In genomic region chr17:43360739-43361498, GRCh38 we compare ENCODE assay signal across 1 cellular context.
TF ChIP-seq lines count a peak whose summit lies in the region.

No MANE protein-coding gene starts in this region.

TF ChIP-seq in HepG2, 621 proteins besides CTCF, POLR2A, EP300 and RAD21 (continued from another document and continues in another):
- TF ChIP-seq RERE (CRISPR knock-in tag; IDR thresholded peaks at IDR 0.05; ENCODE audit: low read depth): peak; percentile 86
- TF ChIP-seq PAWR (CRISPR knock-in tag; IDR thresholded peaks at IDR 0.05; ENCODE audit: borderline replicate concordance): 0 out of 2 replicates have a peak, but pooled peaks have one; percentile 77
- peak; percentile 100 for TF ChIP-seq SAFB2 (CRISPR knock-in tag; IDR thresholded peaks at IDR 0.05; ENCODE audit: borderline replicate concordance, low read depth)
- peak; percentile 88 for TF ChIP-seq ZNF143 (CRISPR knock-in tag; IDR thresholded peaks at IDR 0.05)
- peak; percentile 25; the same call in 1 of the 2 replicates for TF ChIP-seq FOSL1 (CRISPR knock-in tag; IDR thresholded peaks at IDR 0.05; ENCODE audit: borderline replicate concordance)
- peak; percentile 86; the same call in 1 of the 2 replicates for TF ChIP-seq ZNF225 (CRISPR knock-in tag; IDR thresholded peaks at IDR 0.05)
- peak; percentile 91; the same call in 1 of the 2 replicates for TF ChIP-seq ZNF556 (CRISPR knock-in tag; IDR thresholded peaks at IDR 0.05; ENCODE audit: borderline replicate concordance)
- peak; percentile 95 for TF ChIP-seq HNRNPH1 (optimal IDR thresholded peaks at IDR 0.05; ENCODE audit: low read depth, low read length)
- TF ChIP-seq ZNF441 (CRISPR knock-in tag; IDR thresholded peaks at IDR 0.05; ENCODE audit: borderline replicate concordance): peak; percentile 64; the same call in 1 of the 2 replicates
- TF ChIP-seq, protein P1, sequence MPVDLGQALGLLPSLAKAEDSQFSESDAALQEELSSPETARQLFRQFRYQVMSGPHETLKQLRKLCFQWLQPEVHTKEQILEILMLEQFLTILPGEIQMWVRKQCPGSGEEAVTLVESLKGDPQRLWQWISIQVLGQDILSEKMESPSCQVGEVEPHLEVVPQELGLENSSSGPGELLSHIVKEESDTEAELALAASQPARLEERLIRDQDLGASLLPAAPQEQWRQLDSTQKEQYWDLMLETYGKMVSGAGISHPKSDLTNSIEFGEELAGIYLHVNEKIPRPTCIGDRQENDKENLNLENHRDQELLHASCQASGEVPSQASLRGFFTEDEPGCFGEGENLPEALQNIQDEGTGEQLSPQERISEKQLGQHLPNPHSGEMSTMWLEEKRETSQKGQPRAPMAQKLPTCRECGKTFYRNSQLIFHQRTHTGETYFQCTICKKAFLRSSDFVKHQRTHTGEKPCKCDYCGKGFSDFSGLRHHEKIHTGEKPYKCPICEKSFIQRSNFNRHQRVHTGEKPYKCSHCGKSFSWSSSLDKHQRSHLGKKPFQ (CRISPR knock-in tag; IDR thresholded peaks at IDR 0.05; ENCODE audit: insufficient replicate concordance): no peak
- TF ChIP-seq, protein P2, sequence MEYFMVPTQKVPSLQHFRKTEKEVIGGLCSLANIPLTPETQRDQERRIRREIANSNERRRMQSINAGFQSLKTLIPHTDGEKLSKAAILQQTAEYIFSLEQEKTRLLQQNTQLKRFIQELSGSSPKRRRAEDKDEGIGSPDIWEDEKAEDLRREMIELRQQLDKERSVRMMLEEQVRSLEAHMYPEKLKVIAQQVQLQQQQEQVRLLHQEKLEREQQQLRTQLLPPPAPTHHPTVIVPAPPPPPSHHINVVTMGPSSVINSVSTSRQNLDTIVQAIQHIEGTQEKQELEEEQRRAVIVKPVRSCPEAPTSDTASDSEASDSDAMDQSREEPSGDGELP (IDR thresholded peaks at IDR 0.05; ENCODE audit: borderline replicate concordance, low read depth): no peak
- peak; percentile 90 for TF ChIP-seq FOXJ3 (CRISPR knock-in tag; IDR thresholded peaks at IDR 0.05; ENCODE audit: borderline replicate concordance)
- peak; percentile 51; the same call in 1 of the 2 replicates for TF ChIP-seq JUN (CRISPR knock-in tag; IDR thresholded peaks at IDR 0.05)
- peak; percentile 78; the same call in 1 of the 2 replicates for TF ChIP-seq NR2C2 (CRISPR knock-in tag; IDR thresholded peaks at IDR 0.05; ENCODE audit: borderline replicate concordance)
- TF ChIP-seq ZBTB38 (CRISPR knock-in tag; IDR thresholded peaks at IDR 0.05): peak; percentile 71
- peak; percentile 87 for TF ChIP-seq ZNF503 (CRISPR knock-in tag; IDR thresholded peaks at IDR 0.05)
- peak; percentile 96 for TF ChIP-seq RFXAP (CRISPR knock-in tag; IDR thresholded peaks at IDR 0.05; ENCODE audit: borderline replicate concordance)
- TF ChIP-seq HNRNPK (IDR thresholded peaks at IDR 0.05; ENCODE audit: low read depth, low read length, poor library complexity, severe bottlenecking): no peak
- TF ChIP-seq ZNF839 (CRISPR knock-in tag; IDR thresholded peaks at IDR 0.05; ENCODE audit: borderline replicate concordance): no peak
- no peak for TF ChIP-seq SCMH1 (CRISPR knock-in tag; IDR thresholded peaks at IDR 0.05; ENCODE audit: borderline replicate concordance)
- TF ChIP-seq ZNF766 (CRISPR knock-in tag; IDR thresholded peaks at IDR 0.05; ENCODE audit: borderline replicate concordance): peak; percentile 96
- peak; percentile 95 for TF ChIP-seq NFIC (IDR thresholded peaks at IDR 0.05; ENCODE audit: low read length)
- TF ChIP-seq, protein P3, sequence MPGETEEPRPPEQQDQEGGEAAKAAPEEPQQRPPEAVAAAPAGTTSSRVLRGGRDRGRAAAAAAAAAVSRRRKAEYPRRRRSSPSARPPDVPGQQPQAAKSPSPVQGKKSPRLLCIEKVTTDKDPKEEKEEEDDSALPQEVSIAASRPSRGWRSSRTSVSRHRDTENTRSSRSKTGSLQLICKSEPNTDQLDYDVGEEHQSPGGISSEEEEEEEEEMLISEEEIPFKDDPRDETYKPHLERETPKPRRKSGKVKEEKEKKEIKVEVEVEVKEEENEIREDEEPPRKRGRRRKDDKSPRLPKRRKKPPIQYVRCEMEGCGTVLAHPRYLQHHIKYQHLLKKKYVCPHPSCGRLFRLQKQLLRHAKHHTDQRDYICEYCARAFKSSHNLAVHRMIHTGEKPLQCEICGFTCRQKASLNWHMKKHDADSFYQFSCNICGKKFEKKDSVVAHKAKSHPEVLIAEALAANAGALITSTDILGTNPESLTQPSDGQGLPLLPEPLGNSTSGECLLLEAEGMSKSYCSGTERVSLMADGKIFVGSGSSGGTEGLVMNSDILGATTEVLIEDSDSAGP (CRISPR knock-in tag; IDR thresholded peaks at IDR 0.05; ENCODE audit: borderline replicate concordance): peak; percentile 84
- peak; percentile 88 for TF ChIP-seq ISL2 (CRISPR knock-in tag; IDR thresholded peaks at IDR 0.05)
- no peak for TF ChIP-seq ZNF460 (CRISPR knock-in tag; IDR thresholded peaks at IDR 0.05; ENCODE audit: borderline replicate concordance)
- peak; percentile 97; the same call in 1 of the 2 replicates for TF ChIP-seq FLYWCH1 (CRISPR knock-in tag; IDR thresholded peaks at IDR 0.05)
- TF ChIP-seq SNAI1 (CRISPR knock-in tag; IDR thresholded peaks at IDR 0.05; ENCODE audit: borderline replicate concordance): peak; percentile 62; the same call in 1 of the 2 replicates
- TF ChIP-seq, protein P4, sequence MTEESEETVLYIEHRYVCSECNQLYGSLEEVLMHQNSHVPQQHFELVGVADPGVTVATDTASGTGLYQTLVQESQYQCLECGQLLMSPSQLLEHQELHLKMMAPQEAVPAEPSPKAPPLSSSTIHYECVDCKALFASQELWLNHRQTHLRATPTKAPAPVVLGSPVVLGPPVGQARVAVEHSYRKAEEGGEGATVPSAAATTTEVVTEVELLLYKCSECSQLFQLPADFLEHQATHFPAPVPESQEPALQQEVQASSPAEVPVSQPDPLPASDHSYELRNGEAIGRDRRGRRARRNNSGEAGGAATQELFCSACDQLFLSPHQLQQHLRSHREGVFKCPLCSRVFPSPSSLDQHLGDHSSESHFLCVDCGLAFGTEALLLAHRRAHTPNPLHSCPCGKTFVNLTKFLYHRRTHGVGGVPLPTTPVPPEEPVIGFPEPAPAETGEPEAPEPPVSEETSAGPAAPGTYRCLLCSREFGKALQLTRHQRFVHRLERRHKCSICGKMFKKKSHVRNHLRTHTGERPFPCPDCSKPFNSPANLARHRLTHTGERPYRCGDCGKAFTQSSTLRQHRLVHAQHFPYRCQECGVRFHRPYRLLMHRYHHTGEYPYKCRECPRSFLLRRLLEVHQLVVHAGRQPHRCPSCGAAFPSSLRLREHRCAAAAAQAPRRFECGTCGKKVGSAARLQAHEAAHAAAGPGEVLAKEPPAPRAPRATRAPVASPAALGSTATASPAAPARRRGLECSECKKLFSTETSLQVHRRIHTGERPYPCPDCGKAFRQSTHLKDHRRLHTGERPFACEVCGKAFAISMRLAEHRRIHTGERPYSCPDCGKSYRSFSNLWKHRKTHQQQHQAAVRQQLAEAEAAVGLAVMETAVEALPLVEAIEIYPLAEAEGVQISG (CRISPR knock-in tag; IDR thresholded peaks at IDR 0.05): peak; percentile 91
- TF ChIP-seq ZNF773 (CRISPR knock-in tag; IDR thresholded peaks at IDR 0.05; ENCODE audit: borderline replicate concordance): peak; percentile 84
- peak; percentile 78; the same call in 1 of the 2 replicates for TF ChIP-seq ZNF101 (CRISPR knock-in tag; IDR thresholded peaks at IDR 0.05; ENCODE audit: borderline replicate concordance, low read depth)
- TF ChIP-seq TGIF2 (CRISPR knock-in tag; IDR thresholded peaks at IDR 0.05): peak; percentile 82
- TF ChIP-seq, protein P5, sequence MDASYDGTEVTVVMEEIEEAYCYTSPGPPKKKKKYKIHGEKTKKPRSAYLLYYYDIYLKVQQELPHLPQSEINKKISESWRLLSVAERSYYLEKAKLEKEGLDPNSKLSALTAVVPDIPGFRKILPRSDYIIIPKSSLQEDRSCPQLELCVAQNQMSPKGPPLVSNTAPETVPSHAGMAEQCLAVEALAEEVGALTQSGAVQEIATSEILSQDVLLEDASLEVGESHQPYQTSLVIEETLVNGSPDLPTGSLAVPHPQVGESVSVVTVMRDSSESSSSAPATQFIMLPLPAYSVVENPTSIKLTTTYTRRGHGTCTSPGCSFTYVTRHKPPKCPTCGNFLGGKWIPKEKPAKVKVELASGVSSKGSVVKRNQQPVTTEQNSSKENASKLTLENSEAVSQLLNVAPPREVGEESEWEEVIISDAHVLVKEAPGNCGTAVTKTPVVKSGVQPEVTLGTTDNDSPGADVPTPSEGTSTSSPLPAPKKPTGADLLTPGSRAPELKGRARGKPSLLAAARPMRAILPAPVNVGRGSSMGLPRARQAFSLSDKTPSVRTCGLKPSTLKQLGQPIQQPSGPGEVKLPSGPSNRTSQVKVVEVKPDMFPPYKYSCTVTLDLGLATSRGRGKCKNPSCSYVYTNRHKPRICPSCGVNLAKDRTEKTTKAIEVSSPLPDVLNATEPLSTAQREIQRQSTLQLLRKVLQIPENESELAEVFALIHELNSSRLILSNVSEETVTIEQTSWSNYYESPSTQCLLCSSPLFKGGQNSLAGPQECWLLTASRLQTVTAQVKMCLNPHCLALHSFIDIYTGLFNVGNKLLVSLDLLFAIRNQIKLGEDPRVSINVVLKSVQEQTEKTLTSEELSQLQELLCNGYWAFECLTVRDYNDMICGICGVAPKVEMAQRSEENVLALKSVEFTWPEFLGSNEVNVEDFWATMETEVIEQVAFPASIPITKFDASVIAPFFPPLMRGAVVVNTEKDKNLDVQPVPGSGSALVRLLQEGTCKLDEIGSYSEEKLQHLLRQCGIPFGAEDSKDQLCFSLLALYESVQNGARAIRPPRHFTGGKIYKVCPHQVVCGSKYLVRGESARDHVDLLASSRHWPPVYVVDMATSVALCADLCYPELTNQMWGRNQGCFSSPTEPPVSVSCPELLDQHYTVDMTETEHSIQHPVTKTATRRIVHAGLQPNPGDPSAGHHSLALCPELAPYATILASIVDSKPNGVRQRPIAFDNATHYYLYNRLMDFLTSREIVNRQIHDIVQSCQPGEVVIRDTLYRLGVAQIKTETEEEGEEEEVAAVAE (CRISPR knock-in tag; IDR thresholded peaks at IDR 0.05; ENCODE audit: borderline replicate concordance): peak; percentile 96; the same call in 1 of the 2 replicates
- peak; percentile 66 for TF ChIP-seq ZMAT3 (CRISPR knock-in tag; conservative IDR thresholded peaks at IDR 0.05)
- no peak for TF ChIP-seq NFE2 (CRISPR knock-in tag; IDR thresholded peaks at IDR 0.05)
- no peak for TF ChIP-seq GPN1 (CRISPR knock-in tag; IDR thresholded peaks at IDR 0.05; ENCODE audit: borderline replicate concordance)
- TF ChIP-seq ATF7 (IDR thresholded peaks at IDR 0.05): no peak
- TF ChIP-seq ATF7 (CRISPR knock-in tag; IDR thresholded peaks at IDR 0.05): peak; percentile 63
- no peak for TF ChIP-seq SETDB1 (CRISPR knock-in tag; IDR thresholded peaks at IDR 0.05; ENCODE audit: borderline replicate concordance)
- TF ChIP-seq ZNF230 (CRISPR knock-in tag; IDR thresholded peaks at IDR 0.05): peak; percentile 93; the same call in 1 of the 2 replicates
- peak; percentile 81; the same call in 1 of the 2 replicates for TF ChIP-seq ZNF614 (CRISPR knock-in tag; IDR thresholded peaks at IDR 0.05; ENCODE audit: borderline replicate concordance)
- TF ChIP-seq, protein P6, sequence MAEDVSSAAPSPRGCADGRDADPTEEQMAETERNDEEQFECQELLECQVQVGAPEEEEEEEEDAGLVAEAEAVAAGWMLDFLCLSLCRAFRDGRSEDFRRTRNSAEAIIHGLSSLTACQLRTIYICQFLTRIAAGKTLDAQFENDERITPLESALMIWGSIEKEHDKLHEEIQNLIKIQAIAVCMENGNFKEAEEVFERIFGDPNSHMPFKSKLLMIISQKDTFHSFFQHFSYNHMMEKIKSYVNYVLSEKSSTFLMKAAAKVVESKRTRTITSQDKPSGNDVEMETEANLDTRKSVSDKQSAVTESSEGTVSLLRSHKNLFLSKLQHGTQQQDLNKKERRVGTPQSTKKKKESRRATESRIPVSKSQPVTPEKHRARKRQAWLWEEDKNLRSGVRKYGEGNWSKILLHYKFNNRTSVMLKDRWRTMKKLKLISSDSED (CRISPR knock-in tag; IDR thresholded peaks at IDR 0.05): no peak
- peak; percentile 60; the same call in 1 of the 2 replicates for TF ChIP-seq ARNTL (CRISPR knock-in tag; IDR thresholded peaks at IDR 0.05)
